Comparison of ENCODE assay signal across 15 cellular contexts in genomic region chrX:23792861-23793553, GRCh38. TPM values are rescaled to one million over a fixed set of nuclear protein-coding genes. Genes with fewer than 3 reads are reported as not detected.
DNase-seq lines count a peak whose midpoint lies in the region; ATAC-seq, FAIRE-seq and TF ChIP-seq lines count a peak whose summit lies in the region.
"Had no signal": no experiment of that assay in that cellular context is flagged by ENCODE, and none has a peak within 500 bp of the region (broad histone marks: within the 10 kb centered on the region; RNA-seq: fewer than 3 reads in every experiment).

No MANE protein-coding gene starts in this region.

- peak overlapping the region; percentile 94 for H3K27ac Mint-ChIP-seq in progenitor cell of endocrine pancreas
- no peak overlapping the region for H3K27ac Mint-ChIP-seq in activated naive CD8-positive, alpha-beta T cell treated with anti-CD3 and anti-CD28 coated beads for 36 hours
- H3K27ac Mint-ChIP-seq: activated B cell treated with CpG ODN at 0.5 μM for 24 hours had no signal

- H4K20me1 ChIP-seq in HCT116 (ENCODE audit: insufficient read depth), result no peaks in the 10 kb centered on the region

- H3K9me2 ChIP-seq in HCT116 (ENCODE audit: insufficient read depth), result no peaks in the 10 kb centered on the region

- TF ChIP-seq CTCF in HCT116 (IDR thresholded peaks at IDR 0.05 in 2 of 3, conservative IDR thresholded peaks at IDR 0.05 in 1 of 3; ENCODE audit: borderline replicate concordance in 1 of 3, insufficient read depth in 1 of 3, low read depth in 2 of 3, low read length in 2 of 3) (no peak), progenitor cell of endocrine pancreas (IDR thresholded peaks at IDR 0.05; ENCODE audit: unreplicated experiment) (no peak)

- H2AFZ ChIP-seq in HCT116 (ENCODE audit: low read depth, low read length, poor library complexity, severe bottlenecking), result no peak overlapping the region

- H3K9ac ChIP-seq in HCT116 (ENCODE audit: low read length), result no peak overlapping the region
- H3K9ac ChIP-seq in SK-N-MC (ENCODE audit: insufficient read length), result no peak overlapping the region

- no peaks in the 10 kb centered on the region for H3K9me3 ChIP-seq in HCT116 (ENCODE audit: control insufficient read depth in 1 of 2, insufficient read depth in 1 of 2, low read depth in 1 of 2, low read length in 2 of 2)
- no peaks in the 10 kb centered on the region for H3K9me3 ChIP-seq in SK-N-MC (ENCODE audit: low read depth, low read length)
- H3K9me3 ChIP-seq: thoracic aorta had no signal

- no peak overlapping the region for H3K4me3 Mint-ChIP-seq in progenitor cell of endocrine pancreas (ENCODE audit: low read depth)
- H3K4me3 Mint-ChIP-seq in activated naive CD8-positive, alpha-beta T cell treated with anti-CD3 and anti-CD28 coated beads for 36 hours, result no peak overlapping the region
- H3K4me3 Mint-ChIP-seq: activated B cell treated with CpG ODN at 0.5 μM for 24 hours; CD4-positive, alpha-beta memory T cell had no signal

- H3K79me2 ChIP-seq in HCT116 (ENCODE audit: insufficient read depth, low read length), result no peaks in the 10 kb centered on the region

- DNase-seq in HCT116 (ENCODE audit: low read depth, low spot score) (no peak), NCI-H2107 treated with DMSO at 0.1 percent for 48 hours (lab: John Stamatoyannopoulos, UW; ENCODE audit: unreplicated experiment) (peak; percentile 97), SK-N-MC (ENCODE audit: low read depth, low spot score) (no peak), progenitor cell of endocrine pancreas (ENCODE audit: low spot score, unreplicated experiment) (no peak), GM12892 (ENCODE audit: insufficient read length) (no peak), LoVo (ENCODE audit: low spot score) (no peak)
- no peak for DNase-seq in activated naive CD8-positive, alpha-beta T cell treated with anti-CD3 and anti-CD28 coated beads for 36 hours
- DNase-seq: activated B cell treated with CpG ODN at 0.5 μM for 24 hours; CD4-positive, alpha-beta memory T cell; mesenchymal stem cell; occipital lobe; stimulated activated CD4-positive, alpha-beta T cell treated with anti-CD3 and anti-CD28 coated beads, Interleukin-15, amount 100 ng/mL, for 24 hours had no signal

- H3K4me3 ChIP-seq in HCT116 (replicated peaks in 1 of 2; ENCODE audit: low read depth in 1 of 2, low read length in 2 of 2), result no peak overlapping the region
- H3K4me3 ChIP-seq in SK-N-MC, result peak overlapping the region; percentile 30; the same call in 1 of the 2 replicates
- H3K4me3 ChIP-seq: coronary artery, thoracic aorta had no signal

- peaks cover 35 to 45% of the 10 kb centered on the region in 2 experiments for H3K4me1 ChIP-seq in HCT116 (ENCODE audit: control insufficient read depth in 1 of 2, insufficient read depth in 2 of 2, low read length in 2 of 2)

- no TSS peak for BruUV-seq in HCT116 (replicated peaks; lab: Mats Ljungman, UMichigan)

- no peak for TF ChIP-seq POLR2A in HCT116 (IDR thresholded peaks at IDR 0.05; ENCODE audit: borderline replicate concordance, extremely low read depth, insufficient read depth, insufficient read length)
- no peak for TF ChIP-seq POLR2A in GM12892 (IDR thresholded peaks at IDR 0.05; ENCODE audit: low read depth, low read length)

- H3K27ac ChIP-seq in HCT116 (ENCODE audit: low read depth, low read length) (peak overlapping the region; percentile 69), SK-N-MC (no peak overlapping the region)
- H3K27ac ChIP-seq: coronary artery, thoracic aorta had no signal

- peaks cover 37% of the 10 kb centered on the region for H3K4me1 Mint-ChIP-seq in progenitor cell of endocrine pancreas (ENCODE audit: low read depth)
- peaks cover 3% of the 10 kb centered on the region for H3K4me1 Mint-ChIP-seq in activated naive CD8-positive, alpha-beta T cell treated with anti-CD3 and anti-CD28 coated beads for 36 hours
- H3K4me1 Mint-ChIP-seq: activated B cell treated with CpG ODN at 0.5 μM for 24 hours had no signal

- TF ChIP-seq RAD21 in HCT116 (IDR thresholded peaks at IDR 0.05; ENCODE audit: low read depth), result no peak

- H3K36me3 Mint-ChIP-seq in progenitor cell of endocrine pancreas (ENCODE audit: insufficient read depth), result no peaks in the 10 kb centered on the region
- no peaks in the 10 kb centered on the region for H3K36me3 Mint-ChIP-seq in activated naive CD8-positive, alpha-beta T cell treated with anti-CD3 and anti-CD28 coated beads for 36 hours
- H3K36me3 Mint-ChIP-seq: CD4-positive, alpha-beta memory T cell had no signal

- H3K27me3 ChIP-seq in HCT116 (ENCODE audit: insufficient read depth, low read length), result no peaks in the 10 kb centered on the region

- no peak overlapping the region for H3K4me2 ChIP-seq in HCT116 (ENCODE audit: low read length)

- H3K36me3 ChIP-seq in HCT116 (ENCODE audit: control insufficient read depth in 1 of 2, insufficient read depth in 2 of 2, low read length in 2 of 2) (no peaks in the 10 kb centered on the region), SK-N-MC (ENCODE audit: insufficient read depth, low read length) (no peaks in the 10 kb centered on the region)
- H3K36me3 ChIP-seq: thoracic aorta had no signal

- RAD21 ChIA-PET in HCT116 (lab: Charles Lee; ENCODE audit: low non-redundant PET in 1 of 2, low total read pairs in 2 of 2, uncharacterized antibody in 2 of 2, unreplicated experiment in 2 of 2), result interaction anchor here (1.1 to 1.2 kb wide), 2 partner anchors 15 to 109 kb away, joined by 6 read pairs; no protein-coding TSS in a partner anchor

- H3K27me3 Mint-ChIP-seq in progenitor cell of endocrine pancreas, result no peaks in the 10 kb centered on the region
- H3K27me3 Mint-ChIP-seq in activated naive CD8-positive, alpha-beta T cell treated with anti-CD3 and anti-CD28 coated beads for 36 hours, result no peaks in the 10 kb centered on the region
- H3K27me3 Mint-ChIP-seq: activated B cell treated with CpG ODN at 0.5 μM for 24 hours; CD4-positive, alpha-beta memory T cell had no signal

- CTCF ChIA-PET in HCT116 (lab: Charles Lee), result no interaction called here

- intact Hi-C loops in HCT116 (cut with micrococcal nuclease), result no loop called here

- H3K9me3 Mint-ChIP-seq in progenitor cell of endocrine pancreas (ENCODE audit: low read depth), result no peaks in the 10 kb centered on the region
- no peaks in the 10 kb centered on the region for H3K9me3 Mint-ChIP-seq in activated naive CD8-positive, alpha-beta T cell treated with anti-CD3 and anti-CD28 coated beads for 36 hours
- H3K9me3 Mint-ChIP-seq: activated B cell treated with CpG ODN at 0.5 μM for 24 hours; CD4-positive, alpha-beta memory T cell had no signal

- POLR2A ChIA-PET in HCT116 (lab: Charles Lee), result interaction anchor here (0.8 to 1.5 kb wide), 5 partner anchors 8 to 108 kb away, joined by 4 to 8 read pairs (median 5); partner anchors contain the start of gene SAT1

- ATAC-seq in HCT116 (no peak), HG03571 (IDR thresholded peaks at IDR 0.05; ENCODE audit: unreplicated experiment) (no peak)

- FAIRE-seq in GM12892 (lab: Jason Lieb, UNC), result no peak

TF ChIP-seq in HCT116, 20 proteins besides CTCF, POLR2A, EP300 and RAD21:
- TF ChIP-seq EZH2phosphoT487 (IDR thresholded peaks at IDR 0.05; ENCODE audit: borderline replicate concordance) (no peak), TCF7L2 (IDR thresholded peaks at IDR 0.05; ENCODE audit: borderline replicate concordance, extremely low read depth, insufficient read depth, insufficient read length) (peak; percentile 64), ELF1 (IDR thresholded peaks at IDR 0.05; ENCODE audit: borderline replicate concordance, low read depth) (no peak), EGR1 (IDR thresholded peaks at IDR 0.05; ENCODE audit: low read depth) (no peak)

RNA-seq across cellular contexts. Expression of gene SAT1, which starts 10.0 kb away (rescaled TPM):
- total RNA-seq in HCT116 (2021; ENCODE audit: unreplicated experiment) (821 TPM), progenitor cell of endocrine pancreas (193 and 242 TPM in 2 replicates)
- 1,117 and 1,190 TPM in 2 replicates for polyA plus RNA-seq in HCT116 (2012)
- 66.9 TPM for polyA plus RNA-seq in GM12892 (2012; ENCODE audit: missing spikeins)
- total RNA-seq in activated naive CD8-positive, alpha-beta T cell treated with anti-CD3 and anti-CD28 coated beads for 36 hours, result 10 to 100 TPM; 70.5 to 71.8 TPM

RNA-seq across cellular contexts. Expression of gene ACOT9, which starts 49.9 kb away (rescaled TPM):
- 59.7 TPM for total RNA-seq in HCT116 (2021; ENCODE audit: unreplicated experiment)
- 41.2 and 49.7 TPM in 2 replicates for polyA plus RNA-seq in HCT116 (2012)
- total RNA-seq in progenitor cell of endocrine pancreas, result 33.8 and 36.1 TPM in 2 replicates
- polyA plus RNA-seq in GM12892 (2012; ENCODE audit: missing spikeins), result 17.5 TPM
- total RNA-seq in activated naive CD8-positive, alpha-beta T cell treated with anti-CD3 and anti-CD28 coated beads for 36 hours, result 10 to 100 TPM; 22.1 to 23.1 TPM
